9 cellular contexts compared by ENCODE assay signal in the genomic region with DNA sequence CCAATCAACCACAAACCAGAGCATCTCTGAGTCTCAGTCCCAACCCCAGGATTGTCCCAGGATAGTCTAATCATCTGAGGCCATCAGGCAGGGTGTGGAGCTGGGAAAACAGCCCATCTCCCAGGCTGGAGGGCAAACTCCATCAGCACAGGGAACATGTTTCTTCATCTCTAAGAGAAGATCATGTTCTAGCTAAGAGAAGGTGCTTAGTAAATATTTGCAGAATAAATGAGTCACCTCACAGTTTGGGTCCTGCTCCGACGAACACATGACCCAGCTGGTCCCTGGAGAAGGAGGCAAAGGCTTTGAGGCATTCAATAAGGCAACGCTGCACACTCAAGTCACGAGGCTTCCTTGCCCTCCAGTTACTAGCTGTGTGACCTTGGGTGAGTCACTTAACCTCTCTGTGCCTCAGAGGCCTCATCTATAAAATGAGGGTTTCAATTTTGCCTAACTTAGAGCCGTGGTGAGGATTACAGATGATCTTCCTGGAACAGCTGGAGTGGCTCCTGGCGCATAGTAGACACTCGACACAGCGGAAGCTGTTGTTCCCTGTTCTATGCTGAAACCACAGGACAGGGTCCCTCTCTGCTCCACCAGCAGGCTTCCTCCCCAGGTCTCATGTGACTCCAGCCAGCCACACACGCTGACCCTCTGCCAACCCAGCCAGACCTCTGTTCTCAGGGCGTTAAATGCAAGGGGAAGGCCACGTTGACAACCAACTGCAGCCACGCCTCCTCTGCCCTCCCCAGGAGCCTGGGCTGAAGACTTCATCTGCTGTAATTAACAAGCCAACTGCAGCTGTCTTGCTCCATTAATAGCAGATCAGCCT. TPM values are rescaled to one million over a fixed set of nuclear protein-coding genes. Genes with fewer than 3 reads are reported as not detected.
A peak's percentile ranks its signal among the peaks of the same experiment; 100 is the strongest.
DNase-seq lines count a peak whose midpoint lies in the region; ATAC-seq and TF ChIP-seq lines count a peak whose summit lies in the region.
"Had no signal": no experiment of that assay in that cellular context is flagged by ENCODE, and none has a peak within 500 bp of the region (broad histone marks: within the 10 kb centered on the region; RNA-seq: fewer than 3 reads in every experiment).

No MANE protein-coding gene starts in this region.

- no peak for ATAC-seq in activated T-cell treated with anti-CD3 and anti-CD28 coated beads, Interleukin-2, amount 50 U/mL, for 4 hours
- ATAC-seq in GM21390 (IDR thresholded peaks at IDR 0.05; ENCODE audit: unreplicated experiment) = no peak

- TF ChIP-seq EP300 in esophagus muscularis mucosa (IDR thresholded peaks at IDR 0.05) = no peak

- H3K4me3 ChIP-seq in adrenal gland = no peak overlapping the region
- no peak overlapping the region for H3K4me3 ChIP-seq in esophagus muscularis mucosa

- peaks cover 4% of the 10 kb centered on the region for H3K9me3 Mint-ChIP-seq in activated T-cell treated with anti-CD3 and anti-CD28 coated beads, Interleukin-2, amount 50 U/mL, for 4 hours

- no peaks in the 10 kb centered on the region for H3K27me3 ChIP-seq in adrenal gland
- H3K27me3 ChIP-seq in esophagus muscularis mucosa = peaks cover 0 to 56% (median 0%) of the 10 kb centered on the region in 4 donors

- TF ChIP-seq CTCF in adrenal gland (IDR thresholded peaks at IDR 0.05) (no peak), esophagus muscularis mucosa (IDR thresholded peaks at IDR 0.05) (no peak)

- H3K9me3 ChIP-seq in adrenal gland (replicated peaks in 1 of 3) = no peaks in the 10 kb centered on the region
- no peaks in the 10 kb centered on the region for H3K9me3 ChIP-seq in esophagus muscularis mucosa

- H3K36me3 ChIP-seq in adrenal gland (replicated peaks in 1 of 2) = no peaks in the 10 kb centered on the region
- no peaks in the 10 kb centered on the region for H3K36me3 ChIP-seq in esophagus muscularis mucosa

- no peaks in the 10 kb centered on the region for H3K36me3 Mint-ChIP-seq in activated T-cell treated with anti-CD3 and anti-CD28 coated beads, Interleukin-2, amount 50 U/mL, for 4 hours (ENCODE audit: insufficient read depth)

- H3K27me3 Mint-ChIP-seq in activated T-cell treated with anti-CD3 and anti-CD28 coated beads, Interleukin-2, amount 50 U/mL, for 4 hours (ENCODE audit: low read depth) = peaks cover 30% of the 10 kb centered on the region

- intact Hi-C loops in adrenal gland (cut with DNase I) = no loop called here
- intact Hi-C loops in esophagus muscularis mucosa (cut with DNase I) = no loop called here

- TF ChIP-seq POLR2A in adrenal gland (IDR thresholded peaks at IDR 0.05) (no peak), esophagus muscularis mucosa (IDR thresholded peaks at IDR 0.05; ENCODE audit: low read depth) (no peak)

- 36 to 55% (median 44%) methylated on average over 10 to 12 of the region's 12 CpGs for WGBS in adrenal gland, 4 donors
- WGBS in esophagus muscularis mucosa = 62% methylated on average over 9 of the region's 12 CpGs

- H3K4me1 Mint-ChIP-seq in activated T-cell treated with anti-CD3 and anti-CD28 coated beads, Interleukin-2, amount 50 U/mL, for 4 hours (ENCODE audit: low read depth) = no peaks in the 10 kb centered on the region

- H3K27ac ChIP-seq in adrenal gland (peak overlapping the region in 1 of 5 donors; percentile 55), esophagus muscularis mucosa (replicated peaks in 1 of 4) (no peak overlapping the region)

- H3K4me3 Mint-ChIP-seq in activated T-cell treated with anti-CD3 and anti-CD28 coated beads, Interleukin-2, amount 50 U/mL, for 4 hours = no peak overlapping the region

- H3K4me1 ChIP-seq in adrenal gland (replicated peaks in 1 of 2) (peaks cover 0 to 5% of the 10 kb centered on the region in 2 donors), esophagus muscularis mucosa (no peaks in the 10 kb centered on the region)

- peak; percentile 82 for DNase-seq in DMS 273 treated with DMSO at 0.1 percent for 48 hours (lab: John Stamatoyannopoulos, UW)
- DNase-seq in NCI-H1417 (lab: John Stamatoyannopoulos, UW) = peak; percentile 46 to 95 (median 83)
- DNase-seq in adrenal gland = peak in 6 of 7 donors; percentile 53 to 82 (median 66)
- DNase-seq in myocyte (ENCODE audit: low read depth) = peak; percentile 97
- no peak for DNase-seq in esophagus muscularis mucosa (ENCODE audit: extremely low spot score)
- no peak for DNase-seq in activated T-cell treated with anti-CD3 and anti-CD28 coated beads, Interleukin-2, amount 50 U/mL, for 4 hours
- no peak for DNase-seq in NOMO-1 (lab: John Stamatoyannopoulos, UW; ENCODE audit: unreplicated experiment in 2 of 2)
- DNase-seq: T-helper 1 cell had no signal

RNA-seq across cellular contexts. Expression of gene RPL38, which starts 10.3 kb away (rescaled TPM):
- total RNA-seq in adrenal gland = 100 to 1,000 TPM; 136 to 899 (median 690) TPM
- 1,000 to 10,000 TPM in 2 of 3 donors, 100 to 1,000 TPM in 1; 998 to 1,921 (median 1,717) TPM for polyA plus RNA-seq in adrenal gland
- total RNA-seq in myocyte = 239 and 288 TPM in 2 replicates
- 2,289 TPM for polyA plus RNA-seq in myocyte (2012)
- total RNA-seq in esophagus muscularis mucosa = 1,000 to 10,000 TPM in 2 of 4 donors, 100 to 1,000 TPM in 2; 445 to 1,296 (median 979) TPM
- 1,000 to 10,000 TPM; 1,282 to 1,442 (median 1,420) TPM for total RNA-seq in activated T-cell treated with anti-CD3 and anti-CD28 coated beads, Interleukin-2, amount 50 U/mL, for 4 hours

RNA-seq across cellular contexts. Expression of gene TTYH2, which starts 20.2 kb away (rescaled TPM):
- total RNA-seq in adrenal gland (10 to 100 TPM in 4 of 8 donors, 1 to 10 TPM in 4; 4.3 to 24.0 (median 9.9) TPM), myocyte (1.4 and 8.8 TPM in 2 replicates), esophagus muscularis mucosa (10 to 100 TPM in 1 of 4 donors, 1 to 10 TPM in 3; 5.8 to 11.3 (median 7.9) TPM)
- 10 to 100 TPM in 1 of 3 donors, 1 to 10 TPM in 2; 2.9 to 40.5 (median 5.6) TPM for polyA plus RNA-seq in adrenal gland
- polyA plus RNA-seq in myocyte (2012) = 0.59 TPM
- total RNA-seq in activated T-cell treated with anti-CD3 and anti-CD28 coated beads, Interleukin-2, amount 50 U/mL, for 4 hours = 1 to 10 TPM; 2.0 to 4.5 (median 3.5) TPM

Comparison
In these comparisons a context has a peak if more than half of its experiments do, and no peak if none do; other contexts are left out.
1. DNase-seq: peak in DMS 273 treated with DMSO at 0.1 percent for 48 hours (single experiment), NCI-H1417 (3 of 3), adrenal gland (6 of 7) and myocyte (single experiment); none in esophagus muscularis mucosa (single experiment), activated T-cell treated with anti-CD3 and anti-CD28 coated beads, Interleukin-2, amount 50 U/mL, for 4 hours (single experiment) and NOMO-1 (0 of 2).